Comparison of ENCODE assay signal across 10 cellular contexts in genomic region chr14:64745511-64746041, GRCh38. TPM values are rescaled to one million over a fixed set of nuclear protein-coding genes. Genes with fewer than 3 reads are reported as not detected.
A peak's percentile ranks its signal among the peaks of the same experiment; 100 is the strongest.
DNase-seq lines count a peak whose midpoint lies in the region; ATAC-seq, FAIRE-seq and TF ChIP-seq lines count a peak whose summit lies in the region.
"Had no signal": no experiment of that assay in that cellular context is flagged by ENCODE, and none has a peak within 500 bp of the region (broad histone marks: within the 10 kb centered on the region; RNA-seq: fewer than 3 reads in every experiment).

No MANE protein-coding gene starts in this region.

- H3K27ac Mint-ChIP-seq in natural killer cell, result peak overlapping the region; percentile 70 to 73

- DNase-seq in A549 (ENCODE audit: low read depth in 1 of 2, low spot score in 1 of 2) (no peak), RWPE2 (ENCODE audit: low spot score) (no peak), glomerular visceral epithelial cell (ENCODE audit: extremely low spot score) (peak; percentile 62), natural killer cell (no peak), NCI-H774 (lab: John Stamatoyannopoulos, UW) (no peak), T-helper 1 cell (no peak)
- no peak for DNase-seq in activated CD4-positive, alpha-beta T cell treated with anti-CD3 and anti-CD28 coated beads for 48 hours
- no peak for DNase-seq in stimulated activated CD4-positive, alpha-beta T cell treated with anti-CD3 and anti-CD28 coated beads, Interleukin-2, amount 100 ng/mL, for 48 hours
- DNase-seq: central memory CD4-positive, alpha-beta T cell had no signal

- intact Hi-C loops in natural killer cell (cut with micrococcal nuclease), result no loop called here

- no peak for TF ChIP-seq EP300 in A549 (IDR thresholded peaks at IDR 0.05)

- peaks cover 87% of the 10 kb centered on the region for H3K36me3 ChIP-seq in RWPE2 (ENCODE audit: low read depth)

- TF ChIP-seq CTCF in A549 (IDR thresholded peaks at IDR 0.05), result 0 out of 3 replicates have a peak, but pooled peaks have one; percentile 10
- peak; percentile 39 for TF ChIP-seq CTCF in RWPE2 (IDR thresholded peaks at IDR 0.05; ENCODE audit: poor library complexity, severe bottlenecking)
- TF ChIP-seq CTCF in natural killer cell (IDR thresholded peaks at IDR 0.05), result no peak

- peaks cover 14% of the 10 kb centered on the region for H3K36me3 Mint-ChIP-seq in natural killer cell

- H3K4me3 Mint-ChIP-seq in natural killer cell, result no peak overlapping the region

- CTCF ChIA-PET in A549 (lab: Yijun Ruan, JAX), result interaction anchor here (0.8 to 1.4 kb wide), 7 partner anchors 10 to 146 kb away, joined by 3 to 4 read pairs (median 3); partner anchors contain the start of gene PLEKHG3

- no peak overlapping the region for H3K4me3 ChIP-seq in A549
- no peak overlapping the region for H3K4me3 ChIP-seq in RWPE2 (ENCODE audit: severe bottlenecking)
- H3K4me3 ChIP-seq: BLaER1 treated with 17β-estradiol and CSF1 and Interleukin-3, amounts not matched to agents 10 nM and 100 nM had no signal

- peak; percentile 42 to 62; a peak in 4 of 6 replicates for ATAC-seq in A549
- ATAC-seq in RWPE2 (ENCODE audit: low read depth), result peak; percentile 32
- no peak for ATAC-seq in natural killer cell

- H3K4me1 ChIP-seq in A549 (peaks cover 9% of the 10 kb centered on the region; the same call in 1 of the 3 replicates), RWPE2 (ENCODE audit: insufficient read depth, poor library complexity, severe bottlenecking) (no peaks in the 10 kb centered on the region)

- FAIRE-seq in A549 (lab: Jason Lieb, UNC), result no peak

- H3K27me3 Mint-ChIP-seq in natural killer cell (ENCODE audit: low read depth in 2 of 2), result no peaks in the 10 kb centered on the region

- 79% methylated on average over 8 of the region's 8 CpGs for WGBS in A549 (ENCODE audit: missing lambda C conversion rate)

- peak in 1 of 2 experiments; percentile 40; a peak in 2 of 5 replicates for TF ChIP-seq RAD21 in A549 (conservative IDR thresholded peaks at IDR 0.05 in 1 of 2, IDR thresholded peaks at IDR 0.05 in 1 of 2)

- TF ChIP-seq POLR2A in A549 (IDR thresholded peaks at IDR 0.05; ENCODE audit: low read length), result no peak

- H3K27me3 ChIP-seq in RWPE2 (ENCODE audit: insufficient read depth, poor library complexity, severe bottlenecking), result no peaks in the 10 kb centered on the region
- H3K27me3 ChIP-seq: BLaER1 treated with 17β-estradiol and CSF1 and Interleukin-3, amounts not matched to agents 10 nM and 100 nM had no signal

- H3K9me3 Mint-ChIP-seq in natural killer cell, result no peaks in the 10 kb centered on the region

- H3K4me2 ChIP-seq in A549, result no peak overlapping the region

- H3K27ac ChIP-seq in A549 (peak overlapping the region in 1 of 2 experiments; percentile 27; a peak in 2 of 6 replicates), RWPE2 (ENCODE audit: poor library complexity, severe bottlenecking) (peak overlapping the region; percentile 2)
- H3K27ac ChIP-seq: BLaER1 treated with 17β-estradiol and CSF1 and Interleukin-3, amounts not matched to agents 10 nM and 100 nM had no signal

- peaks cover 31 to 58% of the 10 kb centered on the region in 2 donors for H3K4me1 Mint-ChIP-seq in natural killer cell

- POLR2A ChIA-PET in A549 (lab: Yijun Ruan, JAX), result no interaction called here

- H3K9me3 ChIP-seq in A549, result no peaks in the 10 kb centered on the region
- no peaks in the 10 kb centered on the region for H3K9me3 ChIP-seq in RWPE2 (ENCODE audit: severe bottlenecking)

TF ChIP-seq in A549, 52 proteins besides CTCF, POLR2A, EP300 and RAD21:
- TF ChIP-seq SMC3 (IDR thresholded peaks at IDR 0.05) (peak; percentile 42; the same call in 2 of the 3 replicates), MYC (IDR thresholded peaks at IDR 0.05; ENCODE audit: borderline replicate concordance, low read length) (no peak)
TF ChIP-seq in A549: peak in this region for 1.

RNA-seq across cellular contexts. Expression of gene PLEKHG3, which starts 41.4 kb away (rescaled TPM):
- 29.8 and 30.5 TPM in 2 replicates for polyA plus RNA-seq in A549 (2011; rRNA removed)
- 23.4 and 33.9 TPM in 2 replicates for polyA plus RNA-seq in A549 (2012; cell fraction: cytosol; rRNA removed)
- 69.3 and 101 TPM in 2 replicates for polyA plus RNA-seq in A549 (2012; cell fraction: nucleus; rRNA removed)
- polyA plus RNA-seq in A549 (2017; fragmentation: RNase III; extraction: RNeasy Plus Mini Kit Qiagen cat#74134 plus additional on column Dnase treatment), result 21.9 to 26.4 TPM (median 23.2 TPM) in 3 replicates
- 46.3 and 47.5 TPM in 2 replicates for polyA minus RNA-seq in A549 (2011; rRNA and poly(A)+ RNA removed)
- total RNA-seq in natural killer cell, result 100 to 1,000 TPM; 184 to 285 (median 225) TPM

Comparison
In these comparisons a context has a peak if more than half of its experiments do, and no peak if none do; other contexts are left out.
1. ATAC-seq: peak in A549 (2 of 2) and RWPE2 (single experiment); none in natural killer cell (0 of 3).